26 cellular contexts compared by ENCODE assay signal in the genomic region with DNA sequence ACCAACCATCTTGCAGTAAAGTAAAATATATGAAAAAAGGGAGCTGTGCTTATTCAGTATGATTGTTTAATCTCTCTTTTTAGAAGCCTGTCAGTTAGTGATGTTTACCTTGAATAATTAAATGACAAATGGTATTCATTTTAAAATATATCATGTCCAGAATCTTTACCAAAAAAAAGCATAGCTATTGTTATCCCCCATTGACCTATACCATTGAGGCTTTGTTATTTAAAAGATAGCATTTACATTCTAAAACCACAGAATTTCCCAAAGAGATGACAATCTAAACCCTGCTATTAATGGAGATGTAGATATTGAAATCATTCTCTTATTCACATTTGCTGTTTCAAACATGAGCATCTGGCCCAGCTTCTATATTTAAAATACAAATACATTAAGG. TPM values are rescaled to one million over a fixed set of nuclear protein-coding genes. Genes with fewer than 3 reads are reported as not detected.
"Had no signal": no experiment of that assay in that cellular context is flagged by ENCODE, and none has a peak within 500 bp of the region (broad histone marks: within the 10 kb centered on the region; RNA-seq: fewer than 3 reads in every experiment).

No MANE protein-coding gene starts in this region.

- H3K9me3 ChIP-seq: left ventricle myocardium inferior, right lobe of liver, tibial artery had no signal

- DNase-seq: activated CD4-positive, alpha-beta T cell treated with anti-CD3 and anti-CD28 coated beads for 4 hours; activated CD4-positive, alpha-beta T cell treated with anti-CD3 and anti-CD28 coated beads, Interleukin-2, amount 50 U/mL, for 48 hours; activated CD4-positive, CD25-positive, alpha-beta regulatory T cell; activated CD8-positive, alpha-beta memory T cell treated with anti-CD3 and anti-CD28 coated beads, Interleukin-2, amount 50 U/mL, for 48 hours; activated effector memory CD4-positive, alpha-beta T cell treated with anti-CD3 and anti-CD28 coated beads, Interleukin-2, amount 50 U/mL, for 16 hours; activated naive CD4-positive, alpha-beta T cell treated with anti-CD3 and anti-CD28 coated beads, Interleukin-2, amount 10 ng/mL, durations not matched to agents 7 days and 5 days; activated T-cell treated with anti-CD3 and anti-CD28 coated beads, Interleukin-2, amount 50 U/mL, for 4 hours; aorta; brain microvascular endothelial cell; caudate nucleus; dermis blood vessel endothelial cell; effector CD8-positive, alpha-beta T cell; foreskin keratinocyte; left ventricle myocardium inferior; naive thymus-derived CD8-positive, alpha-beta T cell; occipital lobe; right lobe of liver; stimulated activated CD4-positive, alpha-beta T cell treated with anti-CD3 and anti-CD28 coated beads, Interleukin-1b, Interleukin-23, amount 100 ng/mL, for 48 hours; T-helper 17 cell; tibial artery had no signal

- H3K9me3 Mint-ChIP-seq: activated naive CD4-positive, alpha-beta T cell treated with anti-CD3 and anti-CD28 coated beads, Interleukin-2, amount 10 ng/mL, durations not matched to agents 7 days and 5 days; stimulated activated naive CD8-positive, alpha-beta T cell treated with anti-CD3 and anti-CD28 coated beads, Interleukin-15, Interleukin-2, amounts not matched to agents 100 ng/mL and 50 ng/mL, for 24 hours had no signal

- H3K4me3 Mint-ChIP-seq: activated naive CD4-positive, alpha-beta T cell treated with anti-CD3 and anti-CD28 coated beads, Interleukin-2, amount 10 ng/mL, durations not matched to agents 7 days and 5 days; activated T-cell treated with anti-CD3 and anti-CD28 coated beads, Interleukin-2, amount 50 U/mL, for 4 hours; stimulated activated naive CD8-positive, alpha-beta T cell treated with anti-CD3 and anti-CD28 coated beads, Interleukin-15, Interleukin-2, amounts not matched to agents 100 ng/mL and 50 ng/mL, for 24 hours had no signal

- H3K4me1 ChIP-seq: foreskin keratinocyte had no signal

- H3K4me1 Mint-ChIP-seq: T-helper 17 cell had no signal

- ATAC-seq: activated T-cell treated with anti-CD3 and anti-CD28 coated beads, Interleukin-2, amount 50 U/mL, for 4 hours; foreskin keratinocyte; naive thymus-derived CD8-positive, alpha-beta T cell; right lobe of liver; T-helper 17 cell had no signal

- H3K4me3 ChIP-seq: left ventricle myocardium inferior, right lobe of liver, skin epidermis, tibial artery had no signal

- H3K36me3 ChIP-seq: brain microvascular endothelial cell, left ventricle myocardium inferior, right lobe of liver, tibial artery had no signal

- H3K27ac ChIP-seq: brain microvascular endothelial cell, foreskin keratinocyte, left ventricle myocardium inferior, right lobe of liver, skin epidermis, tibial artery had no signal

- H3K36me3 Mint-ChIP-seq: activated naive CD4-positive, alpha-beta T cell treated with anti-CD3 and anti-CD28 coated beads, Interleukin-2, amount 10 ng/mL, durations not matched to agents 7 days and 5 days had no signal

- H3K27ac Mint-ChIP-seq: activated naive CD4-positive, alpha-beta T cell treated with anti-CD3 and anti-CD28 coated beads, Interleukin-2, amount 10 ng/mL, durations not matched to agents 7 days and 5 days; stimulated activated naive CD8-positive, alpha-beta T cell treated with anti-CD3 and anti-CD28 coated beads, Interleukin-15, Interleukin-2, amounts not matched to agents 100 ng/mL and 50 ng/mL, for 24 hours; T-helper 17 cell had no signal

RNA-seq across cellular contexts. Expression of a gene that starts 2.2 kb away (rescaled TPM):
- total RNA-seq: activated CD8-positive, alpha-beta memory T cell treated with anti-CD3 and anti-CD28 coated beads for 36 hours; activated T-cell treated with anti-CD3 and anti-CD28 coated beads, Interleukin-2, amount 50 U/mL, for 4 hours; aorta; dermis blood vessel endothelial cell; foreskin keratinocyte; glomerular endothelial cell; left ventricle myocardium inferior; lung microvascular endothelial cell; naive thymus-derived CD8-positive, alpha-beta T cell; right lobe of liver; T-helper 17 cell; ureter had no signal
